ENCODE assay signal across 1 cellular context in the genomic region with DNA sequence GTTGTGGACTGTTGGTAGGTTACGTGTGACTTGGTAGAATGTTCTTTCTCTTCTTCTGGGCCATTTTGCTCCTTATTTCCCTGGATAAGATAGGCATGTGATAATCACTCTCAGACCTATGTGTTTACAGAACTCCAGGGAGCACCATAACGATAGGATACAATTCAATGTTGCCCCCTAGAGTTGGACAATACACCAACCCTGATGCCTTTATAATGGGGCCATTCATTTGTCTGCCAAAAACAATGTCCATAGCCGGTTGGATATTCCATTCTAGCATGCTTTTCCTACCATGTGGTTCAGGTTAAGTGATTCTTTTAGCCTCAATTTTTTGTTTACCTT.
TF ChIP-seq lines count a peak whose summit lies in the region.

No MANE protein-coding gene starts in this region.

TF ChIP-seq in GM23338, 12 proteins besides CTCF, POLR2A, EP300 and RAD21:
- TF ChIP-seq, protein P1, sequence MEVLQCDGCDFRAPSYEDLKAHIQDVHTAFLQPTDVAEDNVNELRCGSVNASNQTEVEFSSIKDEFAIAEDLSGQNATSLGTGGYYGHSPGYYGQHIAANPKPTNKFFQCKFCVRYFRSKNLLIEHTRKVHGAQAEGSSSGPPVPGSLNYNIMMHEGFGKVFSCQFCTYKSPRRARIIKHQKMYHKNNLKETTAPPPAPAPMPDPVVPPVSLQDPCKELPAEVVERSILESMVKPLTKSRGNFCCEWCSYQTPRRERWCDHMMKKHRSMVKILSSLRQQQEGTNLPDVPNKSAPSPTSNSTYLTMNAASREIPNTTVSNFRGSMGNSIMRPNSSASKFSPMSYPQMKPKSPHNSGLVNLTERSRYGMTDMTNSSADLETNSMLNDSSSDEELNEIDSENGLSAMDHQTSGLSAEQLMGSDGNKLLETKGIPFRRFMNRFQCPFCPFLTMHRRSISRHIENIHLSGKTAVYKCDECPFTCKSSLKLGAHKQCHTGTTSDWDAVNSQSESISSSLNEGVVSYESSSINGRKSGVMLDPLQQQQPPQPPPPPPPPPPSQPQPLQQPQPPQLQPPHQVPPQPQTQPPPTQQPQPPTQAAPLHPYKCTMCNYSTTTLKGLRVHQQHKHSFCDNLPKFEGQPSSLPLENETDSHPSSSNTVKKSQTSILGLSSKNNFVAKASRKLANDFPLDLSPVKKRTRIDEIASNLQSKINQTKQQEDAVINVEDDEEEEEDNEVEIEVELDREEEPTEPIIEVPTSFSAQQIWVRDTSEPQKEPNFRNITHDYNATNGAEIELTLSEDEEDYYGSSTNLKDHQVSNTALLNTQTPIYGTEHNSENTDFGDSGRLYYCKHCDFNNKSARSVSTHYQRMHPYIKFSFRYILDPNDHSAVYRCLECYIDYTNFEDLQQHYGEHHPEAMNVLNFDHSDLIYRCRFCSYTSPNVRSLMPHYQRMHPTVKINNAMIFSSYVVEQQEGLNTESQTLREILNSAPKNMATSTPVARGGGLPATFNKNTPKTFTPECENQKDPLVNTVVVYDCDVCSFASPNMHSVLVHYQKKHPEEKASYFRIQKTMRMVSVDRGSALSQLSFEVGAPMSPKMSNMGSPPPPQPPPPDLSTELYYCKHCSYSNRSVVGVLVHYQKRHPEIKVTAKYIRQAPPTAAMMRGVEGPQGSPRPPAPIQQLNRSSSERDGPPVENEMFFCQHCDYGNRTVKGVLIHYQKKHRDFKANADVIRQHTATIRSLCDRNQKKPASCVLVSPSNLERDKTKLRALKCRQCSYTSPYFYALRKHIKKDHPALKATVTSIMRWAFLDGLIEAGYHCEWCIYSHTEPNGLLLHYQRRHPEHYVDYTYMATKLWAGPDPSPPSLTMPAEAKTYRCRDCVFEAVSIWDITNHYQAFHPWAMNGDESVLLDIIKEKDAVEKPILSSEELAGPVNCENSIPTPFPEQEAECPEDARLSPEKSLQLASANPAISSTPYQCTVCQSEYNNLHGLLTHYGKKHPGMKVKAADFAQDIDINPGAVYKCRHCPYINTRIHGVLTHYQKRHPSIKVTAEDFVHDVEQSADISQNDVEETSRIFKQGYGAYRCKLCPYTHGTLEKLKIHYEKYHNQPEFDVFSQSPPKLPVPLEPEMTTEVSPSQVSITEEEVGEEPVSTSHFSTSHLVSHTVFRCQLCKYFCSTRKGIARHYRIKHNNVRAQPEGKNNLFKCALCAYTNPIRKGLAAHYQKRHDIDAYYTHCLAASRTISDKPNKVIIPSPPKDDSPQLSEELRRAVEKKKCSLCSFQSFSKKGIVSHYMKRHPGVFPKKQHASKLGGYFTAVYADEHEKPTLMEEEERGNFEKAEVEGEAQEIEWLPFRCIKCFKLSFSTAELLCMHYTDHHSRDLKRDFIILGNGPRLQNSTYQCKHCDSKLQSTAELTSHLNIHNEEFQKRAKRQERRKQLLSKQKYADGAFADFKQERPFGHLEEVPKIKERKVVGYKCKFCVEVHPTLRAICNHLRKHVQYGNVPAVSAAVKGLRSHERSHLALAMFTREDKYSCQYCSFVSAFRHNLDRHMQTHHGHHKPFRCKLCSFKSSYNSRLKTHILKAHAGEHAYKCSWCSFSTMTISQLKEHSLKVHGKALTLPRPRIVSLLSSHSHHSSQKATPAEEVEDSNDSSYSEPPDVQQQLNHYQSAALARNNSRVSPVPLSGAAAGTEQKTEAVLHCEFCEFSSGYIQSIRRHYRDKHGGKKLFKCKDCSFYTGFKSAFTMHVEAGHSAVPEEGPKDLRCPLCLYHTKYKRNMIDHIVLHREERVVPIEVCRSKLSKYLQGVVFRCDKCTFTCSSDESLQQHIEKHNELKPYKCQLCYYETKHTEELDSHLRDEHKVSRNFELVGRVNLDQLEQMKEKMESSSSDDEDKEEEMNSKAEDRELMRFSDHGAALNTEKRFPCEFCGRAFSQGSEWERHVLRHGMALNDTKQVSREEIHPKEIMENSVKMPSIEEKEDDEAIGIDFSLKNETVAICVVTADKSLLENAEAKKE (CRISPR knock-in tag; IDR thresholded peaks at IDR 0.05) = no peak
- TF ChIP-seq POLR2AphosphoS5 (IDR thresholded peaks at IDR 0.05; ENCODE audit: low read depth) (no peak), EZH2phosphoT487 (IDR thresholded peaks at IDR 0.05; ENCODE audit: unreplicated experiment) (no peak), CREB1 (CRISPR knock-in tag; IDR thresholded peaks at IDR 0.05; ENCODE audit: low read depth) (no peak), STAT1 (IDR thresholded peaks at IDR 0.05; ENCODE audit: unreplicated experiment) (no peak), ZNF331 (CRISPR knock-in tag; IDR thresholded peaks at IDR 0.05; ENCODE audit: low read depth) (no peak), NANOG (IDR thresholded peaks at IDR 0.05; ENCODE audit: borderline replicate concordance) (no peak), EZH2 (IDR thresholded peaks at IDR 0.05; ENCODE audit: low read depth, unreplicated experiment) (no peak), JUNB (IDR thresholded peaks at IDR 0.05; ENCODE audit: unreplicated experiment) (no peak), ZNF114 (CRISPR knock-in tag; IDR thresholded peaks at IDR 0.05) (no peak)
- TF ChIP-seq, protein P2, sequence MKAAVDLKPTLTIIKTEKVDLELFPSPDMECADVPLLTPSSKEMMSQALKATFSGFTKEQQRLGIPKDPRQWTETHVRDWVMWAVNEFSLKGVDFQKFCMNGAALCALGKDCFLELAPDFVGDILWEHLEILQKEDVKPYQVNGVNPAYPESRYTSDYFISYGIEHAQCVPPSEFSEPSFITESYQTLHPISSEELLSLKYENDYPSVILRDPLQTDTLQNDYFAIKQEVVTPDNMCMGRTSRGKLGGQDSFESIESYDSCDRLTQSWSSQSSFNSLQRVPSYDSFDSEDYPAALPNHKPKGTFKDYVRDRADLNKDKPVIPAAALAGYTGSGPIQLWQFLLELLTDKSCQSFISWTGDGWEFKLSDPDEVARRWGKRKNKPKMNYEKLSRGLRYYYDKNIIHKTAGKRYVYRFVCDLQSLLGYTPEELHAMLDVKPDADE (IDR thresholded peaks at IDR 0.05) = no peak
- TF ChIP-seq, protein P3, sequence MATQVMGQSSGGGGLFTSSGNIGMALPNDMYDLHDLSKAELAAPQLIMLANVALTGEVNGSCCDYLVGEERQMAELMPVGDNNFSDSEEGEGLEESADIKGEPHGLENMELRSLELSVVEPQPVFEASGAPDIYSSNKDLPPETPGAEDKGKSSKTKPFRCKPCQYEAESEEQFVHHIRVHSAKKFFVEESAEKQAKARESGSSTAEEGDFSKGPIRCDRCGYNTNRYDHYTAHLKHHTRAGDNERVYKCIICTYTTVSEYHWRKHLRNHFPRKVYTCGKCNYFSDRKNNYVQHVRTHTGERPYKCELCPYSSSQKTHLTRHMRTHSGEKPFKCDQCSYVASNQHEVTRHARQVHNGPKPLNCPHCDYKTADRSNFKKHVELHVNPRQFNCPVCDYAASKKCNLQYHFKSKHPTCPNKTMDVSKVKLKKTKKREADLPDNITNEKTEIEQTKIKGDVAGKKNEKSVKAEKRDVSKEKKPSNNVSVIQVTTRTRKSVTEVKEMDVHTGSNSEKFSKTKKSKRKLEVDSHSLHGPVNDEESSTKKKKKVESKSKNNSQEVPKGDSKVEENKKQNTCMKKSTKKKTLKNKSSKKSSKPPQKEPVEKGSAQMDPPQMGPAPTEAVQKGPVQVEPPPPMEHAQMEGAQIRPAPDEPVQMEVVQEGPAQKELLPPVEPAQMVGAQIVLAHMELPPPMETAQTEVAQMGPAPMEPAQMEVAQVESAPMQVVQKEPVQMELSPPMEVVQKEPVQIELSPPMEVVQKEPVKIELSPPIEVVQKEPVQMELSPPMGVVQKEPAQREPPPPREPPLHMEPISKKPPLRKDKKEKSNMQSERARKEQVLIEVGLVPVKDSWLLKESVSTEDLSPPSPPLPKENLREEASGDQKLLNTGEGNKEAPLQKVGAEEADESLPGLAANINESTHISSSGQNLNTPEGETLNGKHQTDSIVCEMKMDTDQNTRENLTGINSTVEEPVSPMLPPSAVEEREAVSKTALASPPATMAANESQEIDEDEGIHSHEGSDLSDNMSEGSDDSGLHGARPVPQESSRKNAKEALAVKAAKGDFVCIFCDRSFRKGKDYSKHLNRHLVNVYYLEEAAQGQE (IDR thresholded peaks at IDR 0.05; ENCODE audit: unreplicated experiment) = no peak
